ENCODE assay signal across 14 cellular contexts in genomic region chr11:120057595-120058581, GRCh38.
DNase-seq lines count a peak whose midpoint lies in the region; ATAC-seq, FAIRE-seq and TF ChIP-seq lines count a peak whose summit lies in the region.
"Had no signal": no experiment of that assay in that cellular context is flagged by ENCODE, and none has a peak within 500 bp of the region (broad histone marks: within the 10 kb centered on the region; RNA-seq: fewer than 3 reads in every experiment).

No MANE protein-coding gene starts in this region.

- H3K27ac Mint-ChIP-seq in stimulated activated effector memory CD8-positive, alpha-beta T cell treated with anti-CD3 and anti-CD28 coated beads, Interleukin-12 subunit alpha, Interleukin-12 subunit beta, amount 100 ng/mL, for 72 hours = no peak overlapping the region
- no peak overlapping the region for H3K27ac Mint-ChIP-seq in activated naive CD8-positive, alpha-beta T cell treated with anti-CD3 and anti-CD28 coated beads, Interleukin-2, amount 50 U/mL, for 24 hours
- H3K27ac Mint-ChIP-seq: activated T-helper 1 cell treated with anti-CD3 and anti-CD28 coated beads, Interleukin-12 subunit alpha, Interleukin-12 subunit beta, Interleukin-2, Interleukin-4 antibody, amounts not matched to agents 30 ng/mL and 10 ng/mL and 1 ng/mL, durations not matched to agents 14 hours and 24 hours and 36 hours had no signal

- H3K9me3 Mint-ChIP-seq in stimulated activated effector memory CD8-positive, alpha-beta T cell treated with anti-CD3 and anti-CD28 coated beads, Interleukin-12 subunit alpha, Interleukin-12 subunit beta, amount 100 ng/mL, for 72 hours = no peaks in the 10 kb centered on the region
- H3K9me3 Mint-ChIP-seq in activated naive CD8-positive, alpha-beta T cell treated with anti-CD3 and anti-CD28 coated beads, Interleukin-2, amount 50 U/mL, for 24 hours = no peaks in the 10 kb centered on the region
- H3K9me3 Mint-ChIP-seq: activated T-helper 1 cell treated with anti-CD3 and anti-CD28 coated beads, Interleukin-12 subunit alpha, Interleukin-12 subunit beta, Interleukin-2, Interleukin-4 antibody, amounts not matched to agents 30 ng/mL and 10 ng/mL and 1 ng/mL, durations not matched to agents 14 hours and 24 hours and 36 hours had no signal

- 35% methylated on average over 16 of the region's 18 CpGs for WGBS in HepG2 (ENCODE audit: low lambda C conversion rate)
- 51% methylated on average over 8 of the region's 18 CpGs for WGBS in right lobe of liver (ENCODE audit: insufficient coverage, low coverage, low lambda C conversion rate, missing lambda C conversion rate)

- TF ChIP-seq CTCF in HepG2 (CRISPR knock-in tag; IDR thresholded peaks at IDR 0.05) = no peak
- TF ChIP-seq CTCF in right lobe of liver (IDR thresholded peaks at IDR 0.05) = no peak
- TF ChIP-seq CTCF in WERI-Rb-1 (IDR thresholded peaks at IDR 0.05; ENCODE audit: low read depth, low read length) = no peak

- ATAC-seq in HepG2 (peak; percentile 75), right lobe of liver (no peak), GM21390 (IDR thresholded peaks at IDR 0.05; ENCODE audit: unreplicated experiment) (no peak)
- ATAC-seq in stimulated activated effector memory CD8-positive, alpha-beta T cell treated with anti-CD3 and anti-CD28 coated beads, Interleukin-12 subunit alpha, Interleukin-12 subunit beta, amount 100 ng/mL, for 72 hours = no peak
- ATAC-seq in activated naive CD8-positive, alpha-beta T cell treated with anti-CD3 and anti-CD28 coated beads, Interleukin-2, amount 50 U/mL, for 24 hours = no peak
- ATAC-seq: gastroesophageal sphincter, sciatic nerve had no signal

- BruUV-seq in HepG2 (replicated peaks; lab: Mats Ljungman, UMichigan) = no TSS peak

- H3K4me1 ChIP-seq in HepG2 (ENCODE audit: insufficient read depth, low read length) (no peaks in the 10 kb centered on the region), right lobe of liver (no peaks in the 10 kb centered on the region), iPS-20b (ENCODE audit: insufficient read depth, low read length) (peaks cover 44% of the 10 kb centered on the region)

- no peak overlapping the region for H3K4me3 Mint-ChIP-seq in stimulated activated effector memory CD8-positive, alpha-beta T cell treated with anti-CD3 and anti-CD28 coated beads, Interleukin-12 subunit alpha, Interleukin-12 subunit beta, amount 100 ng/mL, for 72 hours
- no peak overlapping the region for H3K4me3 Mint-ChIP-seq in activated naive CD8-positive, alpha-beta T cell treated with anti-CD3 and anti-CD28 coated beads, Interleukin-2, amount 50 U/mL, for 24 hours
- H3K4me3 Mint-ChIP-seq: activated T-helper 1 cell treated with anti-CD3 and anti-CD28 coated beads, Interleukin-12 subunit alpha, Interleukin-12 subunit beta, Interleukin-2, Interleukin-4 antibody, amounts not matched to agents 30 ng/mL and 10 ng/mL and 1 ng/mL, durations not matched to agents 14 hours and 24 hours and 36 hours had no signal

- DNase-seq in HepG2 (ENCODE audit: low spot score) (peak; percentile 5), right lobe of liver (no peak), WERI-Rb-1 (peak; percentile 68), Kasumi-1 (lab: John Stamatoyannopoulos, UW) (no peak)
- no peak for DNase-seq in stimulated activated effector memory CD8-positive, alpha-beta T cell treated with anti-CD3 and anti-CD28 coated beads, Interleukin-12 subunit alpha, Interleukin-12 subunit beta, amount 100 ng/mL, for 72 hours (ENCODE audit: low spot score in 2 of 2)
- no peak for DNase-seq in activated naive CD8-positive, alpha-beta T cell treated with anti-CD3 and anti-CD28 coated beads, Interleukin-2, amount 50 U/mL, for 24 hours
- DNase-seq: cerebellar nuclear complex, PC-9 had no signal

- TF ChIP-seq RAD21 in HepG2 (CRISPR knock-in tag; IDR thresholded peaks at IDR 0.05) = no peak

- no peak overlapping the region for H2AFZ ChIP-seq in HepG2 (ENCODE audit: low read length)
- H2AFZ ChIP-seq: PC-9 had no signal

- no peak overlapping the region for H3K4me3 ChIP-seq in HepG2 (replicated peaks in 1 of 3; ENCODE audit: insufficient read depth in 1 of 3, low read depth in 2 of 3, low read length in 3 of 3)
- no peak overlapping the region for H3K4me3 ChIP-seq in right lobe of liver
- no peak overlapping the region for H3K4me3 ChIP-seq in WERI-Rb-1 (ENCODE audit: low read depth, low read length)
- peak overlapping the region; percentile 51 for H3K4me3 ChIP-seq in iPS-20b (ENCODE audit: low read length)
- H3K4me3 ChIP-seq: gastroesophageal sphincter, PC-9 had no signal

- in situ Hi-C loops in HepG2 (cut with HindIII; ENCODE audit: extremely low pct_ligation_motif_present, low pct_unique_long_range_greater_than_20kb) = no loop called here

- H3K36me3 Mint-ChIP-seq in stimulated activated effector memory CD8-positive, alpha-beta T cell treated with anti-CD3 and anti-CD28 coated beads, Interleukin-12 subunit alpha, Interleukin-12 subunit beta, amount 100 ng/mL, for 72 hours = no peaks in the 10 kb centered on the region
- H3K36me3 Mint-ChIP-seq in activated naive CD8-positive, alpha-beta T cell treated with anti-CD3 and anti-CD28 coated beads, Interleukin-2, amount 50 U/mL, for 24 hours (ENCODE audit: low read depth) = no peaks in the 10 kb centered on the region

- CTCF ChIA-PET in HepG2 (lab: Yijun Ruan, JAX; ENCODE audit: low intra/inter-chr PET ratio, low total read pairs) = no interaction called here

- FAIRE-seq in HepG2 (lab: Jason Lieb, UNC) = no peak
- FAIRE-seq: TTC549 had no signal

- H3K36me3 ChIP-seq in HepG2 (replicated peaks in 1 of 2; ENCODE audit: control insufficient read depth in 1 of 2, insufficient read depth in 2 of 2, low read length in 2 of 2) (no peaks in the 10 kb centered on the region), right lobe of liver (no peaks in the 10 kb centered on the region), WERI-Rb-1 (no peaks in the 10 kb centered on the region), iPS-20b (ENCODE audit: insufficient read depth, low read depth, low read length) (no peaks in the 10 kb centered on the region)
- H3K36me3 ChIP-seq: gastroesophageal sphincter had no signal

- TF ChIP-seq EP300 in HepG2 (IDR thresholded peaks at IDR 0.05; ENCODE audit: low read depth in 2 of 2, low read length in 2 of 2) (no peak), HepG2 (CRISPR knock-in tag; IDR thresholded peaks at IDR 0.05; ENCODE audit: borderline replicate concordance) (no peak)

- TF ChIP-seq POLR2A in HepG2 (IDR thresholded peaks at IDR 0.05; ENCODE audit: insufficient read depth in 1 of 2, low read depth in 2 of 2, low read length in 2 of 2) = no peak
- no peak for TF ChIP-seq POLR2A in right lobe of liver (IDR thresholded peaks at IDR 0.05)

- H3K27me3 ChIP-seq in HepG2 (ENCODE audit: control insufficient read depth in 1 of 2, insufficient read depth in 2 of 2, low read length in 2 of 2) = peaks cover 9 to 45% of the 10 kb centered on the region in 2 experiments; a peak in 3 of 5 replicates
- no peaks in the 10 kb centered on the region for H3K27me3 ChIP-seq in right lobe of liver
- H3K27me3 ChIP-seq in WERI-Rb-1 (ENCODE audit: insufficient read depth, low read depth, severe bottlenecking) = no peaks in the 10 kb centered on the region
- no peaks in the 10 kb centered on the region for H3K27me3 ChIP-seq in iPS-20b (ENCODE audit: insufficient read depth, low read length)

- H3K27me3 Mint-ChIP-seq in activated naive CD8-positive, alpha-beta T cell treated with anti-CD3 and anti-CD28 coated beads, Interleukin-2, amount 50 U/mL, for 24 hours = peaks cover 10% of the 10 kb centered on the region

- no peaks in the 10 kb centered on the region for H4K20me1 ChIP-seq in HepG2 (ENCODE audit: insufficient read depth, low read length)

- H3K9me3 ChIP-seq in HepG2 (ENCODE audit: low read length) (no peaks in the 10 kb centered on the region), right lobe of liver (no peaks in the 10 kb centered on the region), WERI-Rb-1 (ENCODE audit: severe bottlenecking) (no peaks in the 10 kb centered on the region), iPS-20b (ENCODE audit: insufficient read depth, low read depth, low read length) (peaks cover under 1% of the 10 kb centered on the region; the same call in 1 of the 2 replicates)

- H3K27ac ChIP-seq in HepG2 (ENCODE audit: extremely low read length, insufficient read depth, low read length) (no peak overlapping the region), right lobe of liver (no peak overlapping the region), WERI-Rb-1 (peak overlapping the region; percentile 29; the same call in 1 of the 2 replicates), iPS-20b (ENCODE audit: low read length) (peak overlapping the region; percentile 85)
- H3K27ac ChIP-seq: gastroesophageal sphincter, PC-9 had no signal

- H3K4me1 Mint-ChIP-seq in stimulated activated effector memory CD8-positive, alpha-beta T cell treated with anti-CD3 and anti-CD28 coated beads, Interleukin-12 subunit alpha, Interleukin-12 subunit beta, amount 100 ng/mL, for 72 hours = no peaks in the 10 kb centered on the region
- no peaks in the 10 kb centered on the region for H3K4me1 Mint-ChIP-seq in activated naive CD8-positive, alpha-beta T cell treated with anti-CD3 and anti-CD28 coated beads, Interleukin-2, amount 50 U/mL, for 24 hours

- H3K4me2 ChIP-seq in HepG2 (ENCODE audit: low read depth, low read length) = no peak overlapping the region
- H3K4me2 ChIP-seq: PC-9 had no signal

- POLR2A ChIA-PET in HepG2 (lab: Yijun Ruan, JAX) = no interaction called here

- intact Hi-C loops in HepG2 (cut with micrococcal nuclease; ENCODE audit: unreplicated experiment) = no loop called here
- intact Hi-C loops in right lobe of liver (cut with DNase I) = no loop called here

- H3K9ac ChIP-seq in HepG2 (ENCODE audit: insufficient read depth, low read depth, low read length) (no peak overlapping the region), iPS-20b (ENCODE audit: low read depth, low read length) (peak overlapping the region; percentile 72; the same call in 1 of the 2 replicates)

- H3K79me2 ChIP-seq in HepG2 (ENCODE audit: insufficient read depth, low read length) = no peaks in the 10 kb centered on the region

TF ChIP-seq in HepG2, 621 proteins besides CTCF, POLR2A, EP300 and RAD21 (continues in another document):
- no peak for TF ChIP-seq ZNF562 (CRISPR knock-in tag; IDR thresholded peaks at IDR 0.05; ENCODE audit: borderline replicate concordance)
- no peak for TF ChIP-seq HMG20B (CRISPR knock-in tag; conservative IDR thresholded peaks at IDR 0.05)
- TF ChIP-seq ZNF629 (CRISPR knock-in tag; conservative IDR thresholded peaks at IDR 0.05) = peak; percentile 41; the same call in 1 of the 2 replicates
- peak; percentile 39; the same call in 1 of the 2 replicates for TF ChIP-seq FOSL2 (CRISPR knock-in tag; IDR thresholded peaks at IDR 0.05)
- TF ChIP-seq BCL6 (CRISPR knock-in tag; IDR thresholded peaks at IDR 0.05) = no peak
- TF ChIP-seq ZFP1 (CRISPR knock-in tag; IDR thresholded peaks at IDR 0.05) = no peak
- no peak for TF ChIP-seq ZNF343 (CRISPR knock-in tag; IDR thresholded peaks at IDR 0.05)
- no peak for TF ChIP-seq THAP8 (CRISPR knock-in tag; IDR thresholded peaks at IDR 0.05; ENCODE audit: borderline replicate concordance)

Comparison
In these comparisons a context has a peak if more than half of its experiments do, and no peak if none do; other contexts are left out.
1. DNase-seq: peak in HepG2 (single experiment) and WERI-Rb-1 (single experiment); none in right lobe of liver (0 of 3), stimulated activated effector memory CD8-positive, alpha-beta T cell treated with anti-CD3 and anti-CD28 coated beads, Interleukin-12 subunit alpha, Interleukin-12 subunit beta, amount 100 ng/mL, for 72 hours (0 of 2), Kasumi-1 (0 of 2) and activated naive CD8-positive, alpha-beta T cell treated with anti-CD3 and anti-CD28 coated beads, Interleukin-2, amount 50 U/mL, for 24 hours (single experiment).
2. H3K27ac ChIP-seq: peak in WERI-Rb-1 (single experiment) and iPS-20b (single experiment); none in HepG2 (single experiment) and right lobe of liver (0 of 3).